Comparison of ENCODE assay signal across 8 cellular contexts in the genomic region with DNA sequence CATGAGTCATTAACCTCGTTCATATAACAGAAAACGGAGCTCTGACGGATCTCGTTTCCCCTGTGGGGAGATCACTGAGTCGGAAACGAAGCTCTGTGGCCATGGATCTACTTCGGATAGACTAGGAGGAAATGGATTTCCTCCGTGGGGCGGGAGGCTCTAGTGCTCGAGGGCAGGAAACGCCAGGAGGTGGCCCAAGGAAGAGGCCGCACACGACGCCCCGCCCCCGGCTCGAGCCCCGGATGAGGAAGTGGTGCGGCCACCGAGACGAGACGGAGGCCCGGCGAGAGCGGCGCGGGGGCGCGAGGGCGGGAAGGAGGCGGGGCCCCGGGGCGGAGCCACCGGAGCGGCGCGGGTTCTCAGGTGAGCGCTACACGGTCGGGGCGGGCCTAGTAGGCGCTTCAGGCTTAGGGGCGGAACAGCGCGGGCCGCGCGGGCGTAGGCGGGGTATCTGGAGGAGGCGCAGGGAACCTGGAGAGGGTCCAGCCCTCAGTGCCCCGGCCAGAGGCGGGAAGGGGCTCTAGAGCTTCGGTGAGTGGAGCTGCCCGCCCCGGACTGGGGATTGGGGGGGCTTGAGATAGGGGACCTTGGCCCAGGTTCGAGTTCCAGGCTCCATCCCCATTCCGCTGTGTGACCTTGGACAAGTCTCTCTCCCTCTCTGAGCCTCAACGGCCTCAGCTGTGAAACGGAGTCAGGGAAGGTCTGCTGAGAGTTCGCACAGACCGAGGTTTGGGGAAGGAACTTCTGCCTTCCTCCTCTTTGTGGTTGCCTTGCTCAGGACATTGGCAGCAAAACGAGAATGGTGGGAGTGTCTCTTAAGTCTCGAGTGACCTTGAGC. TPM values are rescaled to one million over a fixed set of nuclear protein-coding genes. Genes with fewer than 3 reads are reported as not detected.
DNase-seq lines count a peak whose midpoint lies in the region; ATAC-seq and TF ChIP-seq lines count a peak whose summit lies in the region.

A gene (plus strand): TSS at position 386 of the 838 bp plus-strand sequence. CDS start 903 bp downstream, outside the sequence.

- H3K9me3 Mint-ChIP-seq in activated B cell treated with CpG ODN at 0.5 μM for 24 hours, result no peaks in the 10 kb centered on the region

- peaks cover 45% of the 10 kb centered on the region for H3K4me1 Mint-ChIP-seq in activated B cell treated with CpG ODN at 0.5 μM for 24 hours

- no peaks in the 10 kb centered on the region for H3K27me3 Mint-ChIP-seq in activated B cell treated with CpG ODN at 0.5 μM for 24 hours

- H3K27ac Mint-ChIP-seq in activated B cell treated with CpG ODN at 0.5 μM for 24 hours, result peak within 1 kb of the TSS; percentile 100

- H3K27ac ChIP-seq in AG04450 (ENCODE audit: low read depth, low read length), result peak within 1 kb of the TSS; percentile 93

- H3K27me3 ChIP-seq in AG04450 (ENCODE audit: control insufficient read depth, insufficient read depth, low read length), result no peaks in the 10 kb centered on the region

- POLR2A ChIA-PET in AG04450 (lab: Yijun Ruan, JAX) (interaction anchor here (0.6 to 0.7 kb wide), 2 partner anchors 10 to 43 kb away, joined by 3 to 5 read pairs; no protein-coding TSS in a partner anchor), activated B cell treated with CpG ODN at 0.5 μM for 24 hours (lab: Charles Lee) (interaction anchor here (0.6 to 2.7 kb wide), 20 partner anchors 14 to 720 kb away, joined by 3 to 16 read pairs (median 4); a partner anchor contains a TSS)

- DNase-seq in AG04450 (ENCODE audit: low read depth, low spot score) (peak; percentile 68), NCI-H345 (lab: John Stamatoyannopoulos, UW) (peak; percentile 94), activated B cell treated with CpG ODN at 0.5 μM for 24 hours (peak; percentile 99), cardiac fibroblast (ENCODE audit: low read depth in 2 of 2) (peak; percentile 92 to 95), iPS-NIHi7 (ENCODE audit: extremely low spot score) (peak; percentile 99), smooth muscle cell of the brain vasculature (ENCODE audit: low read depth, low spot score) (peak; percentile 81)

- peak; percentile 74 for ATAC-seq in GM18909 (IDR thresholded peaks at IDR 0.05; ENCODE audit: poor library complexity, unreplicated experiment)
- peak; percentile 68 for ATAC-seq in HG03159 (IDR thresholded peaks at IDR 0.05; ENCODE audit: unreplicated experiment)
- ATAC-seq in activated B cell treated with CpG ODN at 0.5 μM for 24 hours (ENCODE audit: low read depth), result peak; percentile 73

- intact Hi-C loops in activated B cell treated with CpG ODN at 0.5 μM for 24 hours (cut with micrococcal nuclease), result loop anchor here (1.0 to 10.0 kb wide), 6 partner anchors 37 to 787 kb away; a partner anchor contains a TSS

- H3K9me3 ChIP-seq in AG04450 (ENCODE audit: control insufficient read depth, insufficient read depth, low read length), result no peaks in the 10 kb centered on the region

- TF ChIP-seq CTCF in AG04450 (IDR thresholded peaks at IDR 0.05; ENCODE audit: low read depth, low read length), result 0 out of 2 replicates have a peak, but pooled peaks have one; percentile 5
- TF ChIP-seq CTCF in activated B cell treated with CpG ODN at 0.5 μM for 24 hours (IDR thresholded peaks at IDR 0.05), result no peak
- TF ChIP-seq CTCF in cardiac fibroblast (IDR thresholded peaks at IDR 0.05; ENCODE audit: low read depth, low read length), result no peak

- CTCF ChIA-PET in AG04450 (lab: Charles Lee), result interaction anchor here (1.6 kb wide), 1 partner anchor 88 kb away, joined by 4 read pairs; no protein-coding TSS in a partner anchor
- CTCF ChIA-PET in activated B cell treated with CpG ODN at 0.5 μM for 24 hours (lab: Charles Lee), result interaction anchor here (1.3 kb wide), 1 partner anchor 88 kb away, joined by 5 read pairs; no protein-coding TSS in a partner anchor

- H3K4me3 Mint-ChIP-seq in activated B cell treated with CpG ODN at 0.5 μM for 24 hours, result peak within 1 kb of the TSS; percentile 94

- peaks cover 23% of the 10 kb centered on the region for H3K36me3 Mint-ChIP-seq in activated B cell treated with CpG ODN at 0.5 μM for 24 hours (ENCODE audit: low read depth)

- H3K4me3 ChIP-seq in AG04450 (ENCODE audit: low read depth, low read length), result peak within 1 kb of the TSS; percentile 88
- peak within 1 kb of the TSS; percentile 87 to 97 for H3K4me3 ChIP-seq in cardiac fibroblast (replicated peaks in 1 of 2; ENCODE audit: low read depth in 2 of 2, low read length in 2 of 2)

RNA-seq across cellular contexts. Expression of the gene that starts here (rescaled TPM):
- polyA plus RNA-seq in AG04450 (2011; rRNA removed), result 9.4 and 14.3 TPM in 2 replicates
- polyA minus RNA-seq in AG04450 (2011; rRNA and poly(A)+ RNA removed), result 25.7 and 28.4 TPM in 2 replicates
- 68.4 and 79.1 TPM in 2 replicates for total RNA-seq in activated B cell treated with CpG ODN at 0.5 μM for 24 hours

Comparison
In these comparisons a context has a peak if more than half of its experiments do, and no peak if none do; other contexts are left out.
1. Peak in every context shown above with its lines: DNase-seq, ATAC-seq, H3K4me3 ChIP-seq and H3K27ac ChIP-seq.